Comparison of ENCODE assay signal across 11 cellular contexts in the genomic region with DNA sequence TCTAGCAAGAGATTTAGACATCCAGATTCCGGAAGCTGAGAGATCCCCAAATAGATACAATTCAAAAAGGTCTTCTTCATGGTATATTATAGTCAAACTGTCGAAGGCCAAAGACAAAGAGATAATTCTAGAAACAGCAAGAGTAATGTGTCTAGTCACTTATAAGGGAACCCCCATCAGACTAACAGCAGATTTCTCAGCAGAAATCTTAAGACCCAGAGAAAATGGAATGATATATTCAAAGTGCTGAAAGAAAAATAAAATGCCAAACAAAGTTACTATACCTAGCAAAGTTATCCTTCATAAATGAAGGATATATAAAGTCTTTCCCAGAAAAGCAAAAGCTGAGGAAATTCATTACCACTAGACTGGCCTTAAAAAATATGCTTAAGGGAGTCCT. TPM values are rescaled to one million over a fixed set of nuclear protein-coding genes. Genes with fewer than 3 reads are reported as not detected.
"Had no signal": no experiment of that assay in that cellular context is flagged by ENCODE, and none has a peak within 500 bp of the region (broad histone marks: within the 10 kb centered on the region; RNA-seq: fewer than 3 reads in every experiment).

No MANE protein-coding gene starts in this region.

- DNase-seq: GM23248, GOT3, H7, H9, HCEC 1CT, HFFc6 had no signal

- H3K36me3 ChIP-seq: HAP-1 had no signal

- H3K9ac ChIP-seq: GM23248 had no signal

- H3K4me2 ChIP-seq: GM23338 had no signal

- H3K4me3 ChIP-seq: GM23248, GM23338, HAP-1 had no signal

- H3K9me3 ChIP-seq: HAP-1 had no signal

- H2AFZ ChIP-seq: GM23248, GM23338 had no signal

- FAIRE-seq: H1, H54 had no signal

- H3K4me1 ChIP-seq: HAP-1 had no signal

- ATAC-seq: GM23338, HCT116 had no signal

- H3K27ac ChIP-seq: GM23248 had no signal

RNA-seq across cellular contexts. Expression of a gene that starts 36.1 kb away (rescaled TPM):
- total RNA-seq: GM23248, GM23338, H1, H7, H9 had no signal
- polyA plus RNA-seq: GM23248, GM23338 had no signal
